1 cellular context compared by ENCODE assay signal in genomic region chr1:179082308-179083030, GRCh38.
TF ChIP-seq lines count a peak whose summit lies in the region.

No MANE protein-coding gene starts in this region.

TF ChIP-seq in HCT116, 20 proteins besides CTCF, POLR2A, EP300 and RAD21 (continued from another document):
- TF ChIP-seq TCF7L2 (IDR thresholded peaks at IDR 0.05; ENCODE audit: borderline replicate concordance, extremely low read depth, insufficient read depth, insufficient read length): peak; percentile 9
- TF ChIP-seq POLR2AphosphoS5 (IDR thresholded peaks at IDR 0.05; ENCODE audit: low read depth, low read length): no peak
- TF ChIP-seq EZH2 (IDR thresholded peaks at IDR 0.05): no peak
- no peak; the same call in 1 of the 2 replicates for TF ChIP-seq SIN3A (IDR thresholded peaks at IDR 0.05; ENCODE audit: low read depth)
- TF ChIP-seq ATF3 (IDR thresholded peaks at IDR 0.05): no peak
- TF ChIP-seq ZFX (IDR thresholded peaks at IDR 0.05): peak; percentile 80; the same call in 1 of the 2 replicates
- no peak for TF ChIP-seq CBX3 (IDR thresholded peaks at IDR 0.05; ENCODE audit: low read depth)
- no peak for TF ChIP-seq CEBPB (IDR thresholded peaks at IDR 0.05; ENCODE audit: low read depth)
- TF ChIP-seq MAX (IDR thresholded peaks at IDR 0.05): peak; percentile 47; the same call in 1 of the 2 replicates
- TF ChIP-seq, protein P1, sequence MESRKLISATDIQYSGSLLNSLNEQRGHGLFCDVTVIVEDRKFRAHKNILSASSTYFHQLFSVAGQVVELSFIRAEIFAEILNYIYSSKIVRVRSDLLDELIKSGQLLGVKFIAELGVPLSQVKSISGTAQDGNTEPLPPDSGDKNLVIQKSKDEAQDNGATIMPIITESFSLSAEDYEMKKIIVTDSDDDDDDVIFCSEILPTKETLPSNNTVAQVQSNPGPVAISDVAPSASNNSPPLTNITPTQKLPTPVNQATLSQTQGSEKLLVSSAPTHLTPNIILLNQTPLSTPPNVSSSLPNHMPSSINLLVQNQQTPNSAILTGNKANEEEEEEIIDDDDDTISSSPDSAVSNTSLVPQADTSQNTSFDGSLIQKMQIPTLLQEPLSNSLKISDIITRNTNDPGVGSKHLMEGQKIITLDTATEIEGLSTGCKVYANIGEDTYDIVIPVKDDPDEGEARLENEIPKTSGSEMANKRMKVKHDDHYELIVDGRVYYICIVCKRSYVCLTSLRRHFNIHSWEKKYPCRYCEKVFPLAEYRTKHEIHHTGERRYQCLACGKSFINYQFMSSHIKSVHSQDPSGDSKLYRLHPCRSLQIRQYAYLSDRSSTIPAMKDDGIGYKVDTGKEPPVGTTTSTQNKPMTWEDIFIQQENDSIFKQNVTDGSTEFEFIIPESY (IDR thresholded peaks at IDR 0.05; ENCODE audit: extremely low read depth, insufficient replicate concordance, low read length): no peak
- TF ChIP-seq SP1 (IDR thresholded peaks at IDR 0.05; ENCODE audit: low read depth): no peak
- no peak for TF ChIP-seq EZH2phosphoT487 (IDR thresholded peaks at IDR 0.05; ENCODE audit: borderline replicate concordance)
- TF ChIP-seq EGR1 (IDR thresholded peaks at IDR 0.05; ENCODE audit: low read depth): no peak
TF ChIP-seq in HCT116: peak in this region for 3.
